In the genomic region with DNA sequence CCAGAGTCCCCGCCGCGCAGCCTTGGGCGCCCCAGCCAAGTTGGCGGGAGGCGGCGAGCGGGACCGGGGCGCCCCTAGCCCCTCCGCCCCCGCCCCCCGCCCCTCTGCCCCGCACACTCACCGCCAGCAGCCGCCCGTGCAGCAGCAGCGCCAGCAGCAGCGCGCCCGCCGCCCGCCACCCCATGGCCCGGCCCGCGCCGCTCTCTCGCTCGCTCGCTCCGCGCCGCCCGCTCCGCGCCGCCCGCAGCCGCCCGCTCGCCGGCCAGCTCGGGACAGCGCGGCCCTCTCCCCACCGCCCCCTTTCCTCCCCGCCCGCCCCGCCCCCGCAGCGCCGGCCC, we compare ENCODE assay signal across 8 cellular contexts. TPM values are rescaled to one million over a fixed set of nuclear protein-coding genes. Genes with fewer than 3 reads are reported as not detected.
A peak's percentile ranks its signal among the peaks of the same experiment; 100 is the strongest.
DNase-seq lines count a peak whose midpoint lies in the region; ATAC-seq and TF ChIP-seq lines count a peak whose summit lies in the region.

A gene (minus strand): TSS at position 277 of the 338 bp plus-strand sequence. CDS start 93 bp downstream, at position 184.

- H3K79me2 ChIP-seq in trophoblast cell (ENCODE audit: control insufficient read depth, insufficient read depth, low read length, poor library complexity) = peaks cover 35% of the 10 kb centered on the region

- H2BK5ac ChIP-seq in trophoblast cell (ENCODE audit: low read depth, low read length, poor library complexity) = peak within 1 kb of the TSS; percentile 84

- H3K79me1 ChIP-seq in trophoblast cell (ENCODE audit: low read length) = peaks cover 44% of the 10 kb centered on the region

- WGBS in gastroesophageal sphincter (ENCODE audit: low coverage in 1 of 2), 2 donors = no CpG with 5 or more reads among the region's 52 CpGs
- no CpG with 5 or more reads among the region's 52 CpGs for WGBS in trophoblast cell (ENCODE audit: extremely low coverage, insufficient coverage, insufficient read length)

- no peak for TF ChIP-seq POLR2A in GM18505 (IDR thresholded peaks at IDR 0.05; ENCODE audit: borderline replicate concordance, extremely low read depth, insufficient read depth, insufficient read length)
- peak in 1 of 2 donors; percentile 54 for TF ChIP-seq POLR2A in gastroesophageal sphincter (IDR thresholded peaks at IDR 0.05)

- H3K4ac ChIP-seq in trophoblast cell (ENCODE audit: low read depth, low read length) = peak within 1 kb of the TSS; percentile 98

- H3K27ac ChIP-seq in gastroesophageal sphincter (peak within 1 kb of the TSS; percentile 90 to 98 (median 96)), trophoblast cell (ENCODE audit: low read depth, low read length) (peak within 1 kb of the TSS; percentile 53)

- H2AK5ac ChIP-seq in trophoblast cell (ENCODE audit: low read length) = peak within 1 kb of the TSS; percentile 40

- H3K4me1 ChIP-seq in gastroesophageal sphincter (peaks cover 16 to 90% (median 55%) of the 10 kb centered on the region in 3 donors), trophoblast cell (ENCODE audit: control insufficient read depth in 1 of 2, insufficient read depth in 2 of 2, low read length in 2 of 2) (peaks cover 41 to 54% of the 10 kb centered on the region in 2 experiments)

- peak within 1 kb of the TSS; percentile 90 for H3K14ac ChIP-seq in trophoblast cell (ENCODE audit: low read length)

- H3K23ac ChIP-seq in trophoblast cell (ENCODE audit: low read length) = peak within 1 kb of the TSS; percentile 25

- H3K27ac Mint-ChIP-seq in T-cell = peak within 1 kb of the TSS; percentile 19 to 62

- peak within 1 kb of the TSS; percentile 99 for H2BK120ac ChIP-seq in trophoblast cell (ENCODE audit: insufficient read depth, low read length, poor library complexity)

- POLR2A ChIA-PET in T-cell (lab: Charles Lee) = no interaction called here

- peak within 1 kb of the TSS; percentile 97 for H3K18ac ChIP-seq in trophoblast cell (ENCODE audit: low read length)

- peak within 1 kb of the TSS; percentile 93 for H3K9ac ChIP-seq in trophoblast cell (ENCODE audit: low read length)

- H4K91ac ChIP-seq in trophoblast cell (ENCODE audit: low read depth, low read length) = peak within 1 kb of the TSS; percentile 92

- H3K4me1 Mint-ChIP-seq in T-cell = peaks cover 17 to 24% (median 23%) of the 10 kb centered on the region in 3 donors

- peak within 1 kb of the TSS; percentile 98 for H4K8ac ChIP-seq in trophoblast cell (ENCODE audit: low read depth, low read length)

- peaks cover 0 to 4% of the 10 kb centered on the region in 2 donors for H3K27me3 Mint-ChIP-seq in T-cell

- H4K12ac ChIP-seq in trophoblast cell (ENCODE audit: low read depth, low read length) = peak within 1 kb of the TSS; percentile 95

- no peak for TF ChIP-seq CTCF in gastroesophageal sphincter (IDR thresholded peaks at IDR 0.05)

- CTCF ChIA-PET in T-cell (lab: Charles Lee) = no interaction called here

- H3K27me3 ChIP-seq in gastroesophageal sphincter = no peaks in the 10 kb centered on the region
- H3K27me3 ChIP-seq in trophoblast cell (ENCODE audit: insufficient read depth, low read length) = no peaks in the 10 kb centered on the region

- peak within 1 kb of the TSS; percentile 73 for H3K4me2 ChIP-seq in trophoblast cell (ENCODE audit: low read length)

- H2AFZ ChIP-seq in trophoblast cell (ENCODE audit: insufficient read depth, low read length, poor library complexity) = peak within 1 kb of the TSS; percentile 33

- H3K4me3 Mint-ChIP-seq in T-cell = peak within 1 kb of the TSS; percentile 84 to 85 (median 85)

- no peaks in the 10 kb centered on the region for H3K9me3 ChIP-seq in gastroesophageal sphincter
- H3K9me3 ChIP-seq in trophoblast cell (ENCODE audit: insufficient read depth, low read depth, low read length) = no peaks in the 10 kb centered on the region

- H3K9me3 Mint-ChIP-seq in T-cell = no peaks in the 10 kb centered on the region

- peak within 1 kb of the TSS; percentile 87 for H2BK12ac ChIP-seq in trophoblast cell (ENCODE audit: low read length)

- H3K36me3 ChIP-seq in gastroesophageal sphincter (no peaks in the 10 kb centered on the region), trophoblast cell (ENCODE audit: control insufficient read depth in 1 of 2, insufficient read depth in 2 of 2, low read length in 2 of 2) (peaks cover 0 to 2% of the 10 kb centered on the region in 2 experiments)

- H3K4me3 ChIP-seq in gastroesophageal sphincter (peak within 1 kb of the TSS; percentile 68 to 89), trophoblast cell (ENCODE audit: low read depth, low read length) (peak within 1 kb of the TSS; percentile 90)

- ATAC-seq in GM18505 (IDR thresholded peaks at IDR 0.05; ENCODE audit: unreplicated experiment) (peak; percentile 28), T-cell (replicated peaks in 1 of 4) (peak in 1 of 4 experiments; percentile 28), gastroesophageal sphincter (peak; percentile 0), HG02852 (IDR thresholded peaks at IDR 0.05; ENCODE audit: unreplicated experiment) (no peak), GM18909 (IDR thresholded peaks at IDR 0.05; ENCODE audit: poor library complexity, unreplicated experiment) (no peak)

- no peak for DNase-seq in T-cell
- no peak for DNase-seq in trophoblast cell
- DNase-seq in SHP77 (lab: John Stamatoyannopoulos, UW) = no peak
- DNase-seq in NCI-H1436 treated with DMSO at 0.1 percent for 48 hours (lab: John Stamatoyannopoulos, UW) = no peak

- H3K36me3 Mint-ChIP-seq in T-cell = no peaks in the 10 kb centered on the region

- no peak for TF ChIP-seq EP300 in gastroesophageal sphincter (IDR thresholded peaks at IDR 0.05)

RNA-seq across cellular contexts. Expression of the gene that starts here (rescaled TPM):
- total RNA-seq in T-cell = 1 to 10 TPM; 4.4 to 9.3 (median 7.9) TPM
- 1,000 to 10,000 TPM in 1 of 4 donors, 100 to 1,000 TPM in 3; 311 to 1,021 (median 351) TPM for total RNA-seq in gastroesophageal sphincter
- polyA plus RNA-seq in trophoblast cell (2013) = 97.2 and 106 TPM in 2 replicates

Comparison
In these comparisons a context has a peak if more than half of its experiments do, and no peak if none do; other contexts are left out.
1. RNA of the gene that starts here (total RNA-seq): 311 to 1,021 TPM in gastroesophageal sphincter; 4.4 to 9.3 TPM in T-cell; every median in the first group is over 10 times any median in the second.
2. ATAC-seq: peak in GM18505 (single experiment) and gastroesophageal sphincter (single experiment); none in HG02852 (single experiment) and GM18909 (single experiment).